In the genomic region with DNA sequence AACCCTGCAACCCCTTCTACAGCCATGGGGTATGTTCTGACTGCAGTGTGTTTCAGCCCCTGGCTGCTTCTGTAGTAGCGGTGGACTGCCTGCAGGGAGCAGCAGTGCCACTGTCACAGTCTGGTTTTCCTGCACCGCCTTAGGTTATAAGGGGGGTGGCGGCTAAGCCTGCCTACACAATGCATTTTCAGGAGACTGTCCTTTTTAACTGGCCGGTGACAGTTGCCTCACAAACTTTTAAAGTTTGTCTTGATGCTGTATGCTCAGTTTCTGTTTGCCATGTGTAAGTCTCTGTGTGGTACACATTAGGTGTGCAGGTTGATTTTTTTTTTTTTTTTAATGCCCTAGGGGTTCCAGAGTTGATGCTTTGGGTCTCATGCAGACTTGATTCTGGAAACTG, we compare ENCODE assay signal across 8 cellular contexts. TPM values are rescaled to one million over a fixed set of nuclear protein-coding genes. Genes with fewer than 3 reads are reported as not detected.
DNase-seq lines count a peak whose midpoint lies in the region; ATAC-seq and TF ChIP-seq lines count a peak whose summit lies in the region.

No MANE protein-coding gene starts in this region.

- DNase-seq in GM12865 (ENCODE audit: low read depth) (peak; percentile 82), NCI-H82 treated with DMSO at 0.1 percent for 48 hours (lab: John Stamatoyannopoulos, UW; ENCODE audit: unreplicated experiment) (peak; percentile 34)
- peak; percentile 89 for DNase-seq in activated CD8-positive, alpha-beta memory T cell treated with anti-CD3 and anti-CD28 coated beads for 24 hours
- peak; percentile 67 to 80 (median 73) for DNase-seq in effector memory CD8-positive, alpha-beta T cell
- peak; percentile 54 to 56 for DNase-seq in stimulated activated CD8-positive, alpha-beta memory T cell treated with anti-CD3 and anti-CD28 coated beads, Interleukin-2, amount 100 ng/mL, for 48 hours (ENCODE audit: low read depth in 2 of 2)

- no peak overlapping the region for H3K4me3 Mint-ChIP-seq in effector memory CD8-positive, alpha-beta T cell

- H3K27me3 Mint-ChIP-seq in effector memory CD8-positive, alpha-beta T cell = no peaks in the 10 kb centered on the region

- no peak overlapping the region for H3K27ac Mint-ChIP-seq in effector memory CD8-positive, alpha-beta T cell

- WGBS in mesodermal cell (ENCODE audit: insufficient coverage in 2 of 2), 2 experiments = 30 to 48% methylated on average over 3 to 4 of the region's 4 CpGs

- TF ChIP-seq CTCF in GM12865 (IDR thresholded peaks at IDR 0.05; ENCODE audit: insufficient read depth, low read depth, low read length, missing control alignments) = peak; percentile 93

- no peaks in the 10 kb centered on the region for H3K9me3 Mint-ChIP-seq in effector memory CD8-positive, alpha-beta T cell

- H3K4me1 ChIP-seq in mesodermal cell (ENCODE audit: control insufficient read depth, insufficient read depth, low read length, poor library complexity, severe bottlenecking) = peaks cover 28% of the 10 kb centered on the region

- H3K36me3 Mint-ChIP-seq in effector memory CD8-positive, alpha-beta T cell (ENCODE audit: insufficient read depth) = peaks cover 67% of the 10 kb centered on the region

- ATAC-seq in HG02763 (IDR thresholded peaks at IDR 0.05; ENCODE audit: unreplicated experiment) (peak; percentile 63), GM18858 (IDR thresholded peaks at IDR 0.05; ENCODE audit: unreplicated experiment) (no peak)
- peak; percentile 100 for ATAC-seq in effector memory CD8-positive, alpha-beta T cell (replicated peaks)

- no peak overlapping the region for H3K4me3 ChIP-seq in GM12865 (ENCODE audit: low read depth, low read length)
- no peak overlapping the region for H3K4me3 ChIP-seq in mesodermal cell (ENCODE audit: extremely low read depth, insufficient read depth, low read length, poor library complexity, severe bottlenecking)

- H3K4me1 Mint-ChIP-seq in effector memory CD8-positive, alpha-beta T cell (ENCODE audit: low read depth in 2 of 2) = peaks cover 5 to 8% of the 10 kb centered on the region in 2 donors

- H3K9me3 ChIP-seq in mesodermal cell (ENCODE audit: control insufficient read depth, low read length) = no peaks in the 10 kb centered on the region

- H3K27ac ChIP-seq in mesodermal cell (ENCODE audit: low read depth, low read length, severe bottlenecking) = peak overlapping the region; percentile 95

- peaks cover 49% of the 10 kb centered on the region for H3K36me3 ChIP-seq in mesodermal cell (ENCODE audit: control insufficient read depth, insufficient read depth, low read length)

RNA-seq across cellular contexts. Expression of gene NUP214, which starts 53.0 kb away (rescaled TPM):
- 25.9 TPM for polyA plus RNA-seq in mesodermal cell (2013, experiment 1 of 2)
- polyA plus RNA-seq in mesodermal cell (2013, experiment 2 of 2) = 20.7 TPM

Comparison
In these comparisons a context has a peak if more than half of its experiments do, and no peak if none do; other contexts are left out.
1. DNase-seq: peak in every context shown above with its lines; median percentile 89 in activated CD8-positive, alpha-beta memory T cell treated with anti-CD3 and anti-CD28 coated beads for 24 hours; 82 in GM12865; 73 in effector memory CD8-positive, alpha-beta T cell; 55 in stimulated activated CD8-positive, alpha-beta memory T cell treated with anti-CD3 and anti-CD28 coated beads, Interleukin-2, amount 100 ng/mL, for 48 hours; 34 in NCI-H82 treated with DMSO at 0.1 percent for 48 hours.